1 cellular context compared by ENCODE assay signal in genomic region chr11:46936138-46937110, GRCh38.
TF ChIP-seq lines count a peak whose summit lies in the region.

Gene CSTPP1, plus strand, starts transcription at chr11:46936761. Its CDS starts 45 bp downstream, at chr11:46936806.

TF ChIP-seq in HEK293, 187 proteins besides CTCF, POLR2A, EP300 and RAD21 (continued from another document and continues in another):
- no peak for TF ChIP-seq ZNF704 (tag by site-specific recombination; IDR thresholded peaks at IDR 0.05)
- TF ChIP-seq ZNF362 (tag by site-specific recombination; IDR thresholded peaks at IDR 0.05), result no peak
- no peak; the same call in 1 of the 2 replicates for TF ChIP-seq KLF1 (tag by site-specific recombination; IDR thresholded peaks at IDR 0.05)
- no peak for TF ChIP-seq PRDM1 (tag by site-specific recombination; IDR thresholded peaks at IDR 0.05)
- no peak for TF ChIP-seq ZNF560 (tag by site-specific recombination; IDR thresholded peaks at IDR 0.05; ENCODE audit: borderline replicate concordance)
- TF ChIP-seq ZNF488 (tag by site-specific recombination; IDR thresholded peaks at IDR 0.05), result no peak
- TF ChIP-seq ZNF707 (tag by site-specific recombination; IDR thresholded peaks at IDR 0.05), result no peak
- TF ChIP-seq ZFP41 (tag by site-specific recombination; IDR thresholded peaks at IDR 0.05; ENCODE audit: borderline replicate concordance), result no peak
- TF ChIP-seq ZNF639 (tag by site-specific recombination; IDR thresholded peaks at IDR 0.05), result peak; percentile 71; the same call in 1 of the 2 replicates
- TF ChIP-seq ZNF555 (tag by site-specific recombination; conservative IDR thresholded peaks at IDR 0.05), result no peak
- peak; percentile 40; the same call in 1 of the 2 replicates for TF ChIP-seq ZNF561 (tag by site-specific recombination; IDR thresholded peaks at IDR 0.05; ENCODE audit: borderline replicate concordance)
- no peak for TF ChIP-seq SCRT2 (tag by site-specific recombination; IDR thresholded peaks at IDR 0.05)
- TF ChIP-seq ZNF660 (tag by site-specific recombination; IDR thresholded peaks at IDR 0.05), result peak; percentile 95
- no peak for TF ChIP-seq ZBTB48 (tag by site-specific recombination; IDR thresholded peaks at IDR 0.05)
- no peak for TF ChIP-seq ZNF549 (tag by site-specific recombination; IDR thresholded peaks at IDR 0.05)
- TF ChIP-seq SETDB1 (IDR thresholded peaks at IDR 0.05; ENCODE audit: insufficient read length, low read length), result no peak
- TF ChIP-seq ZNF610 (tag by site-specific recombination; IDR thresholded peaks at IDR 0.05; ENCODE audit: borderline replicate concordance), result no peak
- no peak for TF ChIP-seq MEIS1 (CRISPR knock-in tag; IDR thresholded peaks at IDR 0.05; ENCODE audit: borderline replicate concordance)
- peak; percentile 34; the same call in 1 of the 2 replicates for TF ChIP-seq ZNF394 (tag by site-specific recombination; IDR thresholded peaks at IDR 0.05; ENCODE audit: borderline replicate concordance)
- TF ChIP-seq ZNF830 (tag by site-specific recombination; IDR thresholded peaks at IDR 0.05; ENCODE audit: low read depth), result no peak
- TF ChIP-seq ZNF174 (tag by site-specific recombination; IDR thresholded peaks at IDR 0.05), result no peak
- TF ChIP-seq SP2 (tag by site-specific recombination; IDR thresholded peaks at IDR 0.05), result peak; percentile 76
- 0 out of 2 replicates have a peak, but pooled peaks have one; percentile 30 for TF ChIP-seq ZNF580 (tag by site-specific recombination; IDR thresholded peaks at IDR 0.05)
- TF ChIP-seq ZNF140 (tag by site-specific recombination; IDR thresholded peaks at IDR 0.05), result no peak
- TF ChIP-seq ZSCAN18 (tag by site-specific recombination; IDR thresholded peaks at IDR 0.05), result no peak
- no peak for TF ChIP-seq ZNF48 (tag by site-specific recombination; IDR thresholded peaks at IDR 0.05)
- TF ChIP-seq ZNF645 (tag by site-specific recombination; IDR thresholded peaks at IDR 0.05), result no peak
- TF ChIP-seq ZNF530 (tag by site-specific recombination; IDR thresholded peaks at IDR 0.05; ENCODE audit: low read depth), result no peak
- TF ChIP-seq ZNF302 (tag by site-specific recombination; IDR thresholded peaks at IDR 0.05; ENCODE audit: low read depth), result no peak
- TF ChIP-seq ZNF391 (tag by site-specific recombination; IDR thresholded peaks at IDR 0.05; ENCODE audit: borderline replicate concordance, low read depth), result peak; percentile 42; the same call in 1 of the 2 replicates
- TF ChIP-seq ZNF791 (tag by site-specific recombination; IDR thresholded peaks at IDR 0.05), result no peak
- peak; percentile 60; the same call in 1 of the 2 replicates for TF ChIP-seq ZFP69B (tag by site-specific recombination; IDR thresholded peaks at IDR 0.05)
- TF ChIP-seq ZNF211 (tag by site-specific recombination; IDR thresholded peaks at IDR 0.05; ENCODE audit: low read depth), result no peak
- TF ChIP-seq ZNF514 (tag by site-specific recombination; IDR thresholded peaks at IDR 0.05), result no peak
- peak; percentile 83; the same call in 1 of the 2 replicates for TF ChIP-seq ZNF324 (tag by site-specific recombination; IDR thresholded peaks at IDR 0.05)
- peak; percentile 36; the same call in 1 of the 2 replicates for TF ChIP-seq ZNF843 (tag by site-specific recombination; IDR thresholded peaks at IDR 0.05)
- TF ChIP-seq PRDM4 (tag by site-specific recombination; IDR thresholded peaks at IDR 0.05), result no peak
- no peak for TF ChIP-seq ZNF157 (tag by site-specific recombination; IDR thresholded peaks at IDR 0.05)
- TF ChIP-seq ZFHX2 (tag by site-specific recombination; conservative IDR thresholded peaks at IDR 0.05), result no peak; the same call in 1 of the 2 replicates
- no peak for TF ChIP-seq ZNF148 (tag by site-specific recombination; IDR thresholded peaks at IDR 0.05; ENCODE audit: borderline replicate concordance)
- no peak for TF ChIP-seq ZNF544 (tag by site-specific recombination; IDR thresholded peaks at IDR 0.05)
- no peak for TF ChIP-seq ZNF585B (tag by site-specific recombination; IDR thresholded peaks at IDR 0.05)
- no peak for TF ChIP-seq ZNF18 (tag by site-specific recombination; IDR thresholded peaks at IDR 0.05)
- no peak for TF ChIP-seq BCL11B (tag by site-specific recombination; IDR thresholded peaks at IDR 0.05; ENCODE audit: low read depth)
- peak; percentile 38; the same call in 1 of the 2 replicates for TF ChIP-seq INSM2 (tag by site-specific recombination; IDR thresholded peaks at IDR 0.05)
- TF ChIP-seq ZNF792 (tag by site-specific recombination; IDR thresholded peaks at IDR 0.05), result no peak
- TF ChIP-seq ZNF701 (tag by site-specific recombination; IDR thresholded peaks at IDR 0.05), result no peak
- TF ChIP-seq TCF7L2 (IDR thresholded peaks at IDR 0.05; ENCODE audit: borderline replicate concordance, low read depth, low read length), result no peak
- peak; percentile 46; the same call in 1 of the 2 replicates for TF ChIP-seq ZNF600 (tag by site-specific recombination; IDR thresholded peaks at IDR 0.05)
- no peak for TF ChIP-seq ZNF510 (tag by site-specific recombination; IDR thresholded peaks at IDR 0.05; ENCODE audit: insufficient replicate concordance)
- no peak for TF ChIP-seq KLF7 (tag by site-specific recombination; IDR thresholded peaks at IDR 0.05; ENCODE audit: borderline replicate concordance)
- no peak for TF ChIP-seq KLF10 (tag by site-specific recombination; IDR thresholded peaks at IDR 0.05)
- TF ChIP-seq ZNF138 (tag by site-specific recombination; IDR thresholded peaks at IDR 0.05; ENCODE audit: borderline replicate concordance), result no peak
- TF ChIP-seq ZNF416 (tag by site-specific recombination; IDR thresholded peaks at IDR 0.05), result no peak
- no peak for TF ChIP-seq ZNF311 (tag by site-specific recombination; IDR thresholded peaks at IDR 0.05; ENCODE audit: borderline replicate concordance)
